11 cellular contexts compared by ENCODE assay signal in the genomic region with DNA sequence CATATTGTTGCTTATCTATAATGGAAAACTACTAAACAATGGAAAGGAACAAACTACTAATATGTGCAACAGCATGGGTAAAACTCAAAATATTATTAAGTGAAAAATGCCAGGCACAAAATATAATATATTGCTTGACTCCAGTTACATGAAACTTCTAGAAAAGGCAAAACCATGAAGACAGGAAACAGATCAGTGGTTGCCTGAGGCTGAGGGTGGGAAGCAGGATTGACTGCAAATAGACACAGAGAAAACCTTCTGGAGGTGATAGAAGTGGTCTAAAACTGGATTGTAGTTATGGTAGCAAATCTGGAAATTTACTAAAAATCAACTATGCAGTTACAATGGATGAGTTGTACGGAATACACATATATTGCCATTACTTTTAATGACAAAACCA. TPM values are rescaled to one million over a fixed set of nuclear protein-coding genes. Genes with fewer than 3 reads are reported as not detected.
DNase-seq lines count a peak whose midpoint lies in the region; ATAC-seq and TF ChIP-seq lines count a peak whose summit lies in the region.
"Had no signal": no experiment of that assay in that cellular context is flagged by ENCODE, and none has a peak within 500 bp of the region (broad histone marks: within the 10 kb centered on the region; RNA-seq: fewer than 3 reads in every experiment).

No MANE protein-coding gene starts in this region.

- H3K4me3 Mint-ChIP-seq in type B pancreatic cell, result no peak overlapping the region
- H3K4me3 Mint-ChIP-seq: CD4-positive, alpha-beta T cell; H9 had no signal

- H4K20me1 ChIP-seq in DND-41 (ENCODE audit: insufficient read depth, low read length), result no peaks in the 10 kb centered on the region

- no peaks in the 10 kb centered on the region for H3K79me2 ChIP-seq in ACC112 (ENCODE audit: control insufficient read depth, insufficient read depth, low read length, unreplicated experiment)
- H3K79me2 ChIP-seq in DND-41 (ENCODE audit: insufficient read depth, low read length), result no peaks in the 10 kb centered on the region

- H3K4me3 ChIP-seq in ACC112 (ENCODE audit: low read depth, low read length) (no peak overlapping the region), DND-41 (ENCODE audit: low read depth in 1 of 2, low read length in 2 of 2) (no peak overlapping the region)

- H3K36me3 ChIP-seq in ACC112 (ENCODE audit: insufficient read depth, low read length) (no peaks in the 10 kb centered on the region), DND-41 (ENCODE audit: insufficient read depth, low read length) (no peaks in the 10 kb centered on the region)

- H3K27ac ChIP-seq in ACC112 (ENCODE audit: low read depth, low read length) (peak overlapping the region; percentile 8; the same call in 1 of the 2 replicates), DND-41 (ENCODE audit: low read length) (no peak overlapping the region), epithelial cell of prostate (peak overlapping the region; percentile 77)
- H3K27ac ChIP-seq: C4-2B had no signal

- peaks cover 7% of the 10 kb centered on the region for H3K36me3 Mint-ChIP-seq in type B pancreatic cell

- no peak overlapping the region for H3K4me2 ChIP-seq in DND-41 (ENCODE audit: insufficient read depth, low read length)

- peaks cover 32% of the 10 kb centered on the region for H3K4me1 ChIP-seq in ACC112 (ENCODE audit: control insufficient read depth, insufficient read depth, low read length, unreplicated experiment)
- peaks cover 27% of the 10 kb centered on the region for H3K4me1 ChIP-seq in DND-41 (ENCODE audit: insufficient read depth, low read length)

- H3K27ac Mint-ChIP-seq in type B pancreatic cell, result peak overlapping the region; percentile 23
- H3K27ac Mint-ChIP-seq: CD4-positive, alpha-beta T cell; H9 had no signal

- TF ChIP-seq CTCF in DND-41 (IDR thresholded peaks at IDR 0.05; ENCODE audit: borderline replicate concordance, extremely low read depth, low read length, poor library complexity, severe bottlenecking), result no peak
- TF ChIP-seq CTCF in type B pancreatic cell (conservative IDR thresholded peaks at IDR 0.05), result no peak

- ATAC-seq in DND-41 (ENCODE audit: insufficient read depth, low read depth) (peak; percentile 57; the same call in 2 of the 3 replicates), HG02759 (IDR thresholded peaks at IDR 0.05; ENCODE audit: unreplicated experiment) (no peak)

- H3K27me3 ChIP-seq in ACC112 (ENCODE audit: insufficient read depth, low read length) (no peaks in the 10 kb centered on the region), DND-41 (ENCODE audit: insufficient read depth, low read length, poor library complexity) (no peaks in the 10 kb centered on the region)

- no peak overlapping the region for H3K9ac ChIP-seq in DND-41 (ENCODE audit: low read depth, low read length)

- no peaks in the 10 kb centered on the region for H3K27me3 Mint-ChIP-seq in type B pancreatic cell

- peaks cover 5% of the 10 kb centered on the region for H3K9me3 Mint-ChIP-seq in type B pancreatic cell
- H3K9me3 Mint-ChIP-seq: CD4-positive, alpha-beta T cell; H9 had no signal

- no peak overlapping the region for H2AFZ ChIP-seq in ACC112 (ENCODE audit: low read length, unreplicated experiment)
- no peak overlapping the region for H2AFZ ChIP-seq in DND-41 (ENCODE audit: low read depth, low read length)

- DNase-seq in DND-41, result peak; percentile 19
- DNase-seq in epithelial cell of prostate (ENCODE audit: low read depth, low spot score), result no peak
- no peak for DNase-seq in type B pancreatic cell (ENCODE audit: extremely low spot score, unreplicated experiment)
- no peak for DNase-seq in NK-92 (lab: John Stamatoyannopoulos, UW; ENCODE audit: unreplicated experiment)
- DNase-seq: Caco-2; CD4-positive, alpha-beta T cell; GDM1; H9 had no signal

- peaks cover 25% of the 10 kb centered on the region for H3K4me1 Mint-ChIP-seq in type B pancreatic cell (ENCODE audit: unreplicated experiment)

- no peaks in the 10 kb centered on the region for H3K9me3 ChIP-seq in DND-41 (ENCODE audit: insufficient read depth, low read length, severe bottlenecking)
- H3K9me3 ChIP-seq: Caco-2 had no signal

RNA-seq across cellular contexts. Expression of gene SLC44A3, which starts 29.5 kb away (rescaled TPM):
- 19.5 and 33.9 TPM in 2 replicates for total RNA-seq in type B pancreatic cell (ENCODE audit: low replicate concordance)
